8 cellular contexts compared by ENCODE assay signal in the genomic region with DNA sequence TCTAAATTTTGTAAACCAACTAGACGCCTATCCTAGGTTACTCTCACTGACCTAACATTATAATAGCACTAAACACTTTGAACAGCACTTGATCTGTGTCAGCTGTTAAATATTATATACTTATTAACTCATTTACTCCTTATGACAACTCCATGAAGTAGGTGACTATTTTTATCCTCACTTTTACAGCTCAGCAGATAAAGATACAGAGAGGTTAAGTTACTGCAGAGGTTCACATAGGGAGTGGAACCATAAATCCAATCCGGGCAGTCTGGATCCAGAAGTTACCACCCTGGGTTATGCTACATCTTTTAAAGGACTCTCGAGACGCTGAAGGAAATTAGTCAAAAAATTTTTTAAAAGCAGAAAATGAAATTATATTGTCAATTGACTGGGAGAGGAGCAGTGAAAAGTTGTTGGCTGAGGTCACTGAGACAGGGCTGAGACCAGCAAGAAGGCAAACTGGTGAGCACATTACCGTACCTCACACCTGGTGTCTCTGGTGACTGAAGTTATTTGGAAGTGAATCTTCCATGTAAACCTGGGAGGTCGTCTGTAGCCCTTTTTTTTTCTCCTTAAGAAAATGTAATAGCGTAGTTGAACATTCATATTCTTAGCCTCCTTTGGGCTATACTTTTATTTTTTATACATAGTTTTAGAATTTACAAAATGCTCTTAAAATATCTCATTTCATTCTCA. TPM values are rescaled to one million over a fixed set of nuclear protein-coding genes. Genes with fewer than 3 reads are reported as not detected.
DNase-seq lines count a peak whose midpoint lies in the region; ATAC-seq and TF ChIP-seq lines count a peak whose summit lies in the region.

No MANE protein-coding gene starts in this region.

- peaks cover 2% of the 10 kb centered on the region for H3K27me3 Mint-ChIP-seq in activated CD8-positive, alpha-beta T cell treated with anti-CD3 and anti-CD28 coated beads for 36 hours

- peak overlapping the region; percentile 97; the same call in 1 of the 2 replicates for H3K4me3 ChIP-seq in iPS DF 6.9 (ENCODE audit: low read length)
- H3K4me3 ChIP-seq in spleen: peak overlapping the region in 6 of 8 donors; percentile 81 to 97 (median 86)

- WGBS in iPS DF 6.9 (ENCODE audit: insufficient coverage, insufficient read length): no CpG with 5 or more reads among the region's 7 CpGs
- 33 to 44% (median 36%) methylated on average over 7 of the region's 7 CpGs for WGBS in spleen, 5 donors

- no peak for TF ChIP-seq CTCF in activated CD8-positive, alpha-beta T cell treated with anti-CD3 and anti-CD28 coated beads for 36 hours (IDR thresholded peaks at IDR 0.05)
- TF ChIP-seq CTCF in spleen (IDR thresholded peaks at IDR 0.05 in 8 of 11, conservative IDR thresholded peaks at IDR 0.05 in 3 of 11): no peak

- no peak for ATAC-seq in activated CD8-positive, alpha-beta T cell treated with anti-CD3 and anti-CD28 coated beads for 36 hours
- no peak for ATAC-seq in GM19395 (IDR thresholded peaks at IDR 0.05; ENCODE audit: unreplicated experiment)
- ATAC-seq in HG02610 (IDR thresholded peaks at IDR 0.05; ENCODE audit: unreplicated experiment): no peak

- H3K9me3 ChIP-seq in iPS DF 6.9 (ENCODE audit: control insufficient read depth, insufficient read depth, low read length): no peaks in the 10 kb centered on the region
- no peaks in the 10 kb centered on the region for H3K9me3 ChIP-seq in spleen

- H3K4me1 Mint-ChIP-seq in activated CD8-positive, alpha-beta T cell treated with anti-CD3 and anti-CD28 coated beads for 36 hours (ENCODE audit: low read depth): peaks cover 31% of the 10 kb centered on the region

- no peak overlapping the region for H3K27ac ChIP-seq in iPS DF 6.9 (ENCODE audit: low read length)
- H3K27ac ChIP-seq in spleen: peak overlapping the region; percentile 8 to 96 (median 90)

- intact Hi-C loops in activated CD8-positive, alpha-beta T cell treated with anti-CD3 and anti-CD28 coated beads for 36 hours (cut with micrococcal nuclease): no loop called here
- intact Hi-C loops in spleen (cut with DNase I; ENCODE audit: low total_unique reads): no loop called here

- H3K9me3 Mint-ChIP-seq in activated CD8-positive, alpha-beta T cell treated with anti-CD3 and anti-CD28 coated beads for 36 hours: no peaks in the 10 kb centered on the region

- H3K4me1 ChIP-seq in iPS DF 6.9 (ENCODE audit: control insufficient read depth, insufficient read depth, low read length): no peaks in the 10 kb centered on the region; the same call in 1 of the 2 replicates
- H3K4me1 ChIP-seq in spleen: peaks cover 6 to 56% (median 35%) of the 10 kb centered on the region in 6 donors

- H3K36me3 ChIP-seq in iPS DF 6.9 (ENCODE audit: control insufficient read depth, insufficient read depth, low read length) (no peaks in the 10 kb centered on the region), spleen (no peaks in the 10 kb centered on the region)

- CTCF ChIA-PET in activated CD8-positive, alpha-beta T cell treated with anti-CD3 and anti-CD28 coated beads for 36 hours (lab: Charles Lee): interaction anchor here (1.3 kb wide), 1 partner anchor 153 kb away, joined by 4 read pairs; no protein-coding TSS in a partner anchor

- no peak overlapping the region for H3K27ac Mint-ChIP-seq in activated CD8-positive, alpha-beta T cell treated with anti-CD3 and anti-CD28 coated beads for 36 hours

- POLR2A ChIA-PET in activated CD8-positive, alpha-beta T cell treated with anti-CD3 and anti-CD28 coated beads for 36 hours (lab: Charles Lee): interaction anchor here (0.7 kb wide), 1 partner anchor 71 kb away, joined by 3 read pairs; no protein-coding TSS in a partner anchor

- H3K4me3 Mint-ChIP-seq in activated CD8-positive, alpha-beta T cell treated with anti-CD3 and anti-CD28 coated beads for 36 hours: peak overlapping the region; percentile 88

- no peak for TF ChIP-seq POLR2A in spleen (IDR thresholded peaks at IDR 0.05)

- DNase-seq in NCI-H1417 (lab: John Stamatoyannopoulos, UW) (peak in 2 of 3 experiments; percentile 21 to 66), NCI-H1417 treated with DMSO at 0.1 percent for 48 hours (lab: John Stamatoyannopoulos, UW) (no peak), iPS DF 6.9 (ENCODE audit: low read depth, low spot score) (no peak), spleen (no peak), NCI-H2107 treated with DMSO at 0.1 percent for 48 hours (lab: John Stamatoyannopoulos, UW; ENCODE audit: unreplicated experiment) (no peak)
- DNase-seq in activated CD8-positive, alpha-beta T cell treated with anti-CD3 and anti-CD28 coated beads for 36 hours: no peak

- H3K36me3 Mint-ChIP-seq in activated CD8-positive, alpha-beta T cell treated with anti-CD3 and anti-CD28 coated beads for 36 hours (ENCODE audit: low read depth): no peaks in the 10 kb centered on the region

- H3K27me3 ChIP-seq in iPS DF 6.9 (ENCODE audit: control insufficient read depth, insufficient read depth, low read length) (no peaks in the 10 kb centered on the region), spleen (replicated peaks in 1 of 7) (peaks cover 0 to 4% (median 0%) of the 10 kb centered on the region in 7 donors)

RNA-seq across cellular contexts. Expression of a gene that starts 1.2 kb away (rescaled TPM):
- total RNA-seq in activated CD8-positive, alpha-beta T cell treated with anti-CD3 and anti-CD28 coated beads for 36 hours: 1 to 10 TPM; 7.7 to 8.6 TPM
- 10 to 100 TPM; 23.3 to 54.3 (median 37.0) TPM for total RNA-seq in spleen
- polyA plus RNA-seq in spleen: 10 to 100 TPM; 21.0 to 62.1 (median 55.6) TPM

RNA-seq across cellular contexts. Expression of a gene that starts 33.9 kb away (rescaled TPM):
- not detected for total RNA-seq in activated CD8-positive, alpha-beta T cell treated with anti-CD3 and anti-CD28 coated beads for 36 hours
- total RNA-seq in spleen: 10 to 100 TPM in 1 of 7 donors, 1 to 10 TPM in 4, under 1 TPM in 2; 0.57 to 14.3 (median 4.2) TPM
- 1 to 10 TPM; 1.6 to 8.5 (median 2.4) TPM for polyA plus RNA-seq in spleen

Comparison
In these comparisons a context has a peak if more than half of its experiments do, and no peak if none do; other contexts are left out.
1. DNase-seq: peak in NCI-H1417 (2 of 3); none in NCI-H1417 treated with DMSO at 0.1 percent for 48 hours (single experiment), activated CD8-positive, alpha-beta T cell treated with anti-CD3 and anti-CD28 coated beads for 36 hours (single experiment), iPS DF 6.9 (single experiment), spleen (single experiment) and NCI-H2107 treated with DMSO at 0.1 percent for 48 hours (single experiment).